ENCODE assay signal across 8 cellular contexts in genomic region chr9:68706579-68707201, GRCh38. TPM values are rescaled to one million over a fixed set of nuclear protein-coding genes. Genes with fewer than 3 reads are reported as not detected.
DNase-seq lines count a peak whose midpoint lies in the region; ATAC-seq and TF ChIP-seq lines count a peak whose summit lies in the region.

No MANE protein-coding gene starts in this region.

- H2AFZ ChIP-seq in Loucy (ENCODE audit: low read length) (no peak overlapping the region), mesenchymal stem cell (ENCODE audit: low read depth, low read length) (no peak overlapping the region), osteoblast (ENCODE audit: low read length) (no peak overlapping the region)

- no peak overlapping the region for H2BK5ac ChIP-seq in mesenchymal stem cell (ENCODE audit: low read depth, low read length, poor library complexity, severe bottlenecking)

- peak overlapping the region; percentile 96 for H3K4me3 ChIP-seq in GM06990 (replicated peaks; ENCODE audit: low read depth, low read length)
- peak overlapping the region; percentile 82 for H3K4me3 ChIP-seq in Loucy (ENCODE audit: low read length, poor library complexity, severe bottlenecking)
- peak overlapping the region; percentile 75 for H3K4me3 ChIP-seq in iPS-15b (ENCODE audit: low read depth, low read length)
- H3K4me3 ChIP-seq in stomach: peak overlapping the region; percentile 62 to 81 (median 66)
- H3K4me3 ChIP-seq in mesenchymal stem cell (ENCODE audit: insufficient read depth in 1 of 2, low read depth in 1 of 2, low read length in 2 of 2): no peak overlapping the region
- no peak overlapping the region for H3K4me3 ChIP-seq in osteoblast (ENCODE audit: insufficient read depth, low read length)

- H4K91ac ChIP-seq in mesenchymal stem cell (ENCODE audit: low read length): no peak overlapping the region

- no peak overlapping the region for H3K18ac ChIP-seq in mesenchymal stem cell (ENCODE audit: low read depth in 1 of 2, low read length in 2 of 2)

- no peak overlapping the region for H3K23ac ChIP-seq in mesenchymal stem cell (ENCODE audit: low read length in 2 of 2)

- no peak overlapping the region for H2BK15ac ChIP-seq in mesenchymal stem cell (ENCODE audit: low read depth, poor library complexity, severe bottlenecking)

- peaks cover 47% of the 10 kb centered on the region for H3K4me1 ChIP-seq in Loucy (ENCODE audit: insufficient read depth, low read length, poor library complexity, severe bottlenecking)
- no peaks in the 10 kb centered on the region for H3K4me1 ChIP-seq in iPS-15b (ENCODE audit: control insufficient read depth, insufficient read depth, low read length)
- H3K4me1 ChIP-seq in stomach: peaks cover 18 to 37% (median 26%) of the 10 kb centered on the region in 4 donors
- H3K4me1 ChIP-seq in mesenchymal stem cell (ENCODE audit: control insufficient read depth, insufficient read depth, low read depth, low read length): peaks cover 16% of the 10 kb centered on the region
- no peaks in the 10 kb centered on the region for H3K4me1 ChIP-seq in osteoblast (ENCODE audit: insufficient read depth, low read length)

- H3K27ac ChIP-seq in stomach (peak overlapping the region; percentile 39 to 91 (median 87)), mesenchymal stem cell (ENCODE audit: low read length, poor library complexity, severe bottlenecking) (no peak overlapping the region), osteoblast (ENCODE audit: low read depth, low read length) (no peak overlapping the region)

- POLR2A ChIA-PET in HEK293T (lab: Yijun Ruan, JAX): interaction anchor here (0.9 kb wide), 1 partner anchor 73 kb away, joined by 3 read pairs; a partner anchor contains a TSS

- no peak for TF ChIP-seq EP300 in stomach (IDR thresholded peaks at IDR 0.05)

- no peaks in the 10 kb centered on the region for H3K79me1 ChIP-seq in mesenchymal stem cell (replicated peaks; ENCODE audit: low read length, poor library complexity, severe bottlenecking)

- TF ChIP-seq POLR2A in stomach (IDR thresholded peaks at IDR 0.05): no peak

- H3K14ac ChIP-seq in mesenchymal stem cell (ENCODE audit: low read length in 2 of 2): no peak overlapping the region

- H3K4me2 ChIP-seq in Loucy (ENCODE audit: low read depth, low read length, poor library complexity, severe bottlenecking) (peak overlapping the region; percentile 91), mesenchymal stem cell (ENCODE audit: low read length, poor library complexity, severe bottlenecking) (no peak overlapping the region), osteoblast (ENCODE audit: insufficient read depth, low read length) (no peak overlapping the region)

- H2AK5ac ChIP-seq in mesenchymal stem cell (ENCODE audit: low read length, severe bottlenecking): no peak overlapping the region

- H3K9me2 ChIP-seq in Loucy (replicated peaks; ENCODE audit: low read depth, low read length): no peaks in the 10 kb centered on the region

- TF ChIP-seq CTCF in GM06990 (IDR thresholded peaks at IDR 0.05; ENCODE audit: insufficient read depth, low read length, poor library complexity, severe bottlenecking): no peak
- no peak for TF ChIP-seq CTCF in Loucy (conservative IDR thresholded peaks at IDR 0.05; ENCODE audit: low read length)
- no peak for TF ChIP-seq CTCF in stomach (IDR thresholded peaks at IDR 0.05)
- TF ChIP-seq CTCF in osteoblast (IDR thresholded peaks at IDR 0.05; ENCODE audit: extremely low read depth, low read depth, low read length): no peak

- ATAC-seq in GM21360 (IDR thresholded peaks at IDR 0.05; ENCODE audit: unreplicated experiment): peak; percentile 42

- H3K4ac ChIP-seq in mesenchymal stem cell (ENCODE audit: low read depth in 1 of 2, low read length in 2 of 2): no peak overlapping the region

- CTCF ChIA-PET in HEK293T (lab: Yijun Ruan, JAX): no interaction called here

- DNase-seq in GM06990 (ENCODE audit: extremely low read depth, insufficient read length) (peak; percentile 30), stomach (no peak), HEK293T (ENCODE audit: extremely low spot score) (no peak), mesenchymal stem cell (no peak), osteoblast (ENCODE audit: insufficient read length, low spot score, missing footprints) (no peak)

- H3K27me3 ChIP-seq in GM06990 (replicated peaks; ENCODE audit: control insufficient read depth, insufficient read depth, low read length) (no peaks in the 10 kb centered on the region), Loucy (ENCODE audit: insufficient read depth, low read length, poor library complexity, severe bottlenecking) (no peaks in the 10 kb centered on the region), iPS-15b (ENCODE audit: control insufficient read depth, insufficient read depth, low read length) (peaks cover 52% of the 10 kb centered on the region), stomach (peaks cover 0 to 50% (median 0%) of the 10 kb centered on the region in 3 donors), mesenchymal stem cell (ENCODE audit: control insufficient read depth in 1 of 2, insufficient read depth in 1 of 2, low read length in 2 of 2) (peaks cover 59 to 67% of the 10 kb centered on the region in 2 experiments), osteoblast (ENCODE audit: insufficient read depth, low read length) (peaks cover 35% of the 10 kb centered on the region)

- H4K8ac ChIP-seq in mesenchymal stem cell (ENCODE audit: low read length): no peak overlapping the region

- H2BK120ac ChIP-seq in mesenchymal stem cell (ENCODE audit: low read depth, low read length): no peak overlapping the region

- H3K36me3 ChIP-seq in GM06990 (ENCODE audit: control insufficient read depth, insufficient read depth, low read length) (peaks cover 2% of the 10 kb centered on the region), Loucy (ENCODE audit: insufficient read depth, low read length) (no peaks in the 10 kb centered on the region), iPS-15b (ENCODE audit: control insufficient read depth, insufficient read depth, low read length) (no peaks in the 10 kb centered on the region), stomach (no peaks in the 10 kb centered on the region), mesenchymal stem cell (ENCODE audit: control insufficient read depth in 1 of 2, insufficient read depth in 2 of 2, low read depth in 1 of 2, low read length in 2 of 2) (no peaks in the 10 kb centered on the region), osteoblast (ENCODE audit: insufficient read depth, low read length) (no peaks in the 10 kb centered on the region)

- H4K20me1 ChIP-seq in Loucy (ENCODE audit: insufficient read depth, low read length, poor library complexity, severe bottlenecking): no peaks in the 10 kb centered on the region
- no peaks in the 10 kb centered on the region for H4K20me1 ChIP-seq in osteoblast (ENCODE audit: insufficient read depth, low read length)

- H3K9ac ChIP-seq in Loucy (ENCODE audit: low read depth, low read length, poor library complexity, severe bottlenecking) (peak overlapping the region; percentile 66), iPS-15b (ENCODE audit: low read depth, low read length) (no peak overlapping the region), mesenchymal stem cell (ENCODE audit: low read length) (no peak overlapping the region)

- no peak overlapping the region for H2BK12ac ChIP-seq in mesenchymal stem cell (ENCODE audit: low read length in 2 of 2)

- intact Hi-C loops in stomach (cut with DNase I; ENCODE audit: low total_unique reads): no loop called here

- H3K9me3 ChIP-seq in Loucy (ENCODE audit: insufficient read depth, low read depth, low read length) (no peaks in the 10 kb centered on the region), iPS-15b (ENCODE audit: control insufficient read depth, insufficient read depth, low read length) (no peaks in the 10 kb centered on the region), stomach (no peaks in the 10 kb centered on the region), mesenchymal stem cell (ENCODE audit: control insufficient read depth, low read length) (no peaks in the 10 kb centered on the region), osteoblast (ENCODE audit: low read depth, low read length) (no peaks in the 10 kb centered on the region)

- H3K79me2 ChIP-seq in Loucy (ENCODE audit: insufficient read depth, low read length) (peaks cover 18% of the 10 kb centered on the region; the same call in 1 of the 2 replicates), osteoblast (ENCODE audit: insufficient read depth, low read length) (no peaks in the 10 kb centered on the region)

- no peaks in the 10 kb centered on the region for H3F3A ChIP-seq in Loucy (ENCODE audit: low read depth)

- 7 to 19% (median 12%) methylated on average over 13 of the region's 13 CpGs for WGBS in stomach, 5 donors
- 40% methylated on average over 10 of the region's 13 CpGs for WGBS in mesenchymal stem cell

TF ChIP-seq in HEK293T, 16 proteins besides CTCF, POLR2A, EP300 and RAD21:
- TF ChIP-seq LEF1 (IDR thresholded peaks at IDR 0.05; ENCODE audit: borderline replicate concordance): no peak
- no peak for TF ChIP-seq ELF4 (IDR thresholded peaks at IDR 0.05)
- TF ChIP-seq SUZ12 (IDR thresholded peaks at IDR 0.05): no peak
- TF ChIP-seq FOXK2 (IDR thresholded peaks at IDR 0.05): no peak
- TF ChIP-seq BHLHE40 (IDR thresholded peaks at IDR 0.05; ENCODE audit: borderline replicate concordance): no peak
- no peak for TF ChIP-seq L3MBTL2 (conservative IDR thresholded peaks at IDR 0.05)
- no peak for TF ChIP-seq ZNF384 (IDR thresholded peaks at IDR 0.05)
- TF ChIP-seq FOXA1 (IDR thresholded peaks at IDR 0.05): no peak
- no peak for TF ChIP-seq CTBP1 (IDR thresholded peaks at IDR 0.05; ENCODE audit: borderline replicate concordance)
- TF ChIP-seq TARDBP (IDR thresholded peaks at IDR 0.05): no peak

RNA-seq across cellular contexts. Expression of gene PIP5K1B, which starts 1.6 kb away (rescaled TPM):
- total RNA-seq in stomach: 10 to 100 TPM in 4 of 5 donors, 1 to 10 TPM in 1; 2.3 to 33.8 (median 20.1) TPM
- polyA plus RNA-seq in stomach: 10 to 100 TPM in 1 of 3 donors, 1 to 10 TPM in 2; 3.2 to 27.2 (median 8.0) TPM
- 1.3 TPM for polyA plus RNA-seq in mesenchymal stem cell (2013, experiment 1 of 2)
- 1.5 TPM for polyA plus RNA-seq in mesenchymal stem cell (2013, experiment 2 of 2)
- not detected in 2 replicates for total RNA-seq in osteoblast

Comparison
In these comparisons a context has a peak if more than half of its experiments do, and no peak if none do; other contexts are left out.
1. H3K4me3 ChIP-seq: peak in GM06990 (single experiment), Loucy (single experiment), iPS-15b (single experiment) and stomach (4 of 4); none in mesenchymal stem cell (0 of 2) and osteoblast (single experiment).
2. H3K27ac ChIP-seq: peak in stomach (5 of 5); none in mesenchymal stem cell (single experiment) and osteoblast (single experiment).